ENCODE assay signal across 15 cellular contexts in genomic region chr6:1082040-1082935, GRCh38.
A peak's percentile ranks its signal among the peaks of the same experiment; 100 is the strongest.
DNase-seq lines count a peak whose midpoint lies in the region; ATAC-seq, FAIRE-seq and TF ChIP-seq lines count a peak whose summit lies in the region.
"Had no signal": no experiment of that assay in that cellular context is flagged by ENCODE, and none has a peak within 500 bp of the region (broad histone marks: within the 10 kb centered on the region; RNA-seq: fewer than 3 reads in every experiment).

No MANE protein-coding gene starts in this region.

- H3K27ac ChIP-seq in vagina, result no peak overlapping the region
- H3K27ac ChIP-seq in gastroesophageal sphincter, result no peak overlapping the region

- no peak for TF ChIP-seq CTCF in brain (conservative IDR thresholded peaks at IDR 0.05)
- no peak for TF ChIP-seq CTCF in vagina (IDR thresholded peaks at IDR 0.05)
- no peak for TF ChIP-seq CTCF in gastroesophageal sphincter (IDR thresholded peaks at IDR 0.05)

- peaks cover 12% of the 10 kb centered on the region for H3K4me1 ChIP-seq in vagina
- H3K4me1 ChIP-seq in gastroesophageal sphincter, result peaks cover 0 to 19% (median 2%) of the 10 kb centered on the region in 3 donors

- H3K4me1 Mint-ChIP-seq in brain, result peaks cover 27% of the 10 kb centered on the region
- H3K4me1 Mint-ChIP-seq: natural killer cell had no signal

- H3K9me3 ChIP-seq in vagina (no peaks in the 10 kb centered on the region), gastroesophageal sphincter (no peaks in the 10 kb centered on the region)

- H3K4me3 ChIP-seq in vagina (no peak overlapping the region), gastroesophageal sphincter (no peak overlapping the region)

- no peak for ATAC-seq in gastroesophageal sphincter
- ATAC-seq: natural killer cell had no signal

- H3K27ac Mint-ChIP-seq in brain, result peak overlapping the region in 3 of 5 experiments; percentile 54 to 84 (median 57)
- H3K27ac Mint-ChIP-seq: natural killer cell had no signal

- peak; percentile 53 for DNase-seq in AG08395 (ENCODE audit: low spot score)
- DNase-seq in HTR-8/SVneo (ENCODE audit: insufficient read length, low spot score), result peak; percentile 25
- peak; percentile 15 for DNase-seq in islet precursor cell
- no peak for DNase-seq in frontal cortex (ENCODE audit: low spot score in 2 of 2)
- DNase-seq in Ammon's horn (ENCODE audit: low spot score), result no peak
- no peak for DNase-seq in vagina (ENCODE audit: extremely low spot score in 2 of 2)
- DNase-seq: activated CD4-positive, alpha-beta T cell treated with anti-CD3 and anti-CD28 coated beads, Interleukin-2, amount 50 U/mL, for 4 hours; activated gamma-delta T cell treated with Interleukin-2 at 50 U/mL for 16 hours; MM.1S; natural killer cell; NCI-H524 treated with DMSO at 0.1 percent for 48 hours; stimulated activated naive CD4-positive, alpha-beta T cell had no signal

- no peaks in the 10 kb centered on the region for H3K27me3 ChIP-seq in vagina
- H3K27me3 ChIP-seq in gastroesophageal sphincter, result no peaks in the 10 kb centered on the region

- H3K4me3 Mint-ChIP-seq in brain, result peak overlapping the region in 3 of 5 experiments; percentile 3 to 49 (median 9)
- H3K4me3 Mint-ChIP-seq: natural killer cell had no signal

- FAIRE-seq in HTR-8/SVneo (lab: Jason Lieb, UNC) (no peak), frontal cortex (lab: Jason Lieb, UNC) (no peak)
- FAIRE-seq: H1 had no signal

- intact Hi-C loops in vagina (cut with DNase I), result no loop called here

- TF ChIP-seq EP300 in gastroesophageal sphincter (IDR thresholded peaks at IDR 0.05), result no peak

- H3K27me3 Mint-ChIP-seq in brain, result peaks cover 3% of the 10 kb centered on the region

- TF ChIP-seq POLR2A in vagina (IDR thresholded peaks at IDR 0.05) (no peak), gastroesophageal sphincter (IDR thresholded peaks at IDR 0.05) (no peak)

- peaks cover 0 to 3% (median 0%) of the 10 kb centered on the region in 5 experiments for H3K9me3 Mint-ChIP-seq in brain
- H3K9me3 Mint-ChIP-seq: natural killer cell had no signal

- no peaks in the 10 kb centered on the region for H3K36me3 Mint-ChIP-seq in brain
- H3K36me3 Mint-ChIP-seq: natural killer cell had no signal

- H3K36me3 ChIP-seq in vagina (no peaks in the 10 kb centered on the region), gastroesophageal sphincter (no peaks in the 10 kb centered on the region)

- 48 to 54% methylated on average over 8 to 12 of the region's 12 CpGs for WGBS in gastroesophageal sphincter (ENCODE audit: low coverage in 1 of 2), 2 donors

Comparison
In these comparisons a context has a peak if more than half of its experiments do, and no peak if none do; other contexts are left out.
1. DNase-seq: peak in AG08395 (single experiment), HTR-8/SVneo (single experiment) and islet precursor cell (single experiment); none in frontal cortex (0 of 2), Ammon's horn (single experiment) and vagina (0 of 2).